ENCODE assay signal across 16 cellular contexts in the genomic region with DNA sequence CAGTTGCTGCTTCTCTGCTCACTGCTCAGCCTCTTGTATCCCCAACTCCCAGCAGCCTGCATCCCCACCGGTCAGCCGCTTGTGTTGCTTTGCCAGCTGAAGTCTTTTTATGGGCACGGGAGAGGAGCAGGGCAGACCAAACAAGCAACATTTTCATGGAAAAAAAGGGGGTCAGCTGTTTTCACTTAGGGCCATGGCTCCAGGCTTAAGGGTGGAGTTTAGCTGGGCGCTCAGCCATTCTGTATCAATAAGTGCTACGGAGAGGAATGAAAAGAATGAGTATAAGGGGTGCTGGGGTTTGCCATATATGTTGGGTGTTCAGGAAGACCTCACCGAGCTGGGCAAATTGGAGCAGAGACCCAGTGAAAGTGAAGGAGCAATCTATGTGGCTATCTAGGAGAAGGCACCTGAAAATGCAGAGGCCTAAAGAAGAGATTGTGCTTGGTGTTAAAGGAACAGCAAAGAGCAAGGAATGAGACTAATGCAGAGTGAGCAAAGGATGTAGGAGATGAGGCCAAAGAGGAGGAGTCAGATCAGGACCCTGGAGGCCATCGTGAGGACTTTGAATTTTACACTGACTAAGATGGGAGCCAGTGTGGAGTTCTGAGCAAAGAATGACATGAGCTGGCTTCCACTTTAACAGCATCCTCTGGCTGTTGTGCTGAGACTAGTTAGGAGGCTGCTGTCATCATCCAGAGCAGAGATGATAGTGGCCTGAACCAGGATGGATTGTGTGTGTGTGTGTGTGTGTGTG.
"Had no signal": no experiment of that assay in that cellular context is flagged by ENCODE, and none has a peak within 500 bp of the region (broad histone marks: within the 10 kb centered on the region; RNA-seq: fewer than 3 reads in every experiment).

No MANE protein-coding gene starts in this region.

- H3K4me1 ChIP-seq: gastrocnemius medialis, parathyroid adenoma had no signal

- H3K4me1 Mint-ChIP-seq: stimulated activated memory B cell treated with anti-CD40 and anti-IgM and Interleukin-4, amounts not matched to agents 10 μg/mL and 1 μg/mL and 100 μg/mL, for 72 hours had no signal

- H3K36me3 Mint-ChIP-seq: activated naive CD4-positive, alpha-beta T cell treated with anti-CD3 and anti-CD28 coated beads, Interleukin-2, amount 10 ng/mL, durations not matched to agents 7 days and 5 days; naive thymus-derived CD4-positive, alpha-beta T cell; stimulated activated memory B cell treated with anti-CD40 and anti-IgM and Interleukin-4, amounts not matched to agents 10 μg/mL and 1 μg/mL and 100 μg/mL, for 72 hours had no signal

- H3K79me2 ChIP-seq: parathyroid adenoma had no signal

- H3K4me3 Mint-ChIP-seq: activated naive CD4-positive, alpha-beta T cell treated with anti-CD3 and anti-CD28 coated beads, Interleukin-2, amount 10 ng/mL, durations not matched to agents 7 days and 5 days; activated T-cell treated with anti-CD3 and anti-CD28 coated beads, Interleukin-2, amount 50 U/mL, for 24 hours; naive thymus-derived CD4-positive, alpha-beta T cell; stimulated activated memory B cell treated with anti-CD40 and anti-IgM and Interleukin-4, amounts not matched to agents 10 μg/mL and 1 μg/mL and 100 μg/mL, for 72 hours had no signal

- ATAC-seq: esophagus mucosa; gastrocnemius medialis; naive thymus-derived CD4-positive, alpha-beta T cell; stimulated activated memory B cell treated with anti-CD40 and anti-IgM and Interleukin-4, amounts not matched to agents 10 μg/mL and 1 μg/mL and 100 μg/mL, for 72 hours had no signal

- H2AFZ ChIP-seq: parathyroid adenoma had no signal

- H3K27me3 ChIP-seq: gastrocnemius medialis, neutrophil, thyroid gland had no signal

- FAIRE-seq: islet of Langerhans, urothelium cell line had no signal

- DNase-seq: activated CD4-positive, alpha-beta T cell treated with anti-CD3 and anti-CD28 coated beads, Interleukin-2, amount 50 U/mL, for 48 hours; activated naive CD4-positive, alpha-beta T cell treated with anti-CD3 and anti-CD28 coated beads, Interleukin-2, amount 10 ng/mL, durations not matched to agents 7 days and 5 days; activated T-cell treated with anti-CD3 and anti-CD28 coated beads, Interleukin-2, amount 50 U/mL, for 24 hours; gastrocnemius medialis; naive thymus-derived CD4-positive, alpha-beta T cell; retina; stimulated activated CD4-positive, alpha-beta T cell treated with anti-CD3 and anti-CD28 coated beads, Interleukin-2, amount 100 ng/mL, for 48 hours; T1000; thyroid gland had no signal

- H3K27ac Mint-ChIP-seq: activated naive CD4-positive, alpha-beta T cell treated with anti-CD3 and anti-CD28 coated beads, Interleukin-2, amount 10 ng/mL, durations not matched to agents 7 days and 5 days; activated T-cell treated with anti-CD3 and anti-CD28 coated beads, Interleukin-2, amount 50 U/mL, for 24 hours; naive thymus-derived CD4-positive, alpha-beta T cell; stimulated activated memory B cell treated with anti-CD40 and anti-IgM and Interleukin-4, amounts not matched to agents 10 μg/mL and 1 μg/mL and 100 μg/mL, for 72 hours had no signal

- H3K9me3 Mint-ChIP-seq: activated naive CD4-positive, alpha-beta T cell treated with anti-CD3 and anti-CD28 coated beads, Interleukin-2, amount 10 ng/mL, durations not matched to agents 7 days and 5 days; activated T-cell treated with anti-CD3 and anti-CD28 coated beads, Interleukin-2, amount 50 U/mL, for 24 hours had no signal

- H3K9me3 ChIP-seq: gastrocnemius medialis, neutrophil, thyroid gland had no signal

- H3K9ac ChIP-seq: parathyroid adenoma had no signal

- H3K27ac ChIP-seq: gastrocnemius medialis, neutrophil, parathyroid adenoma, thyroid gland had no signal

- H3K4me3 ChIP-seq: gastrocnemius medialis, lung, thyroid gland had no signal

- H3K36me3 ChIP-seq: gastrocnemius medialis, neutrophil, thyroid gland had no signal
